Comparison of ENCODE assay signal across 13 cellular contexts in the genomic region with DNA sequence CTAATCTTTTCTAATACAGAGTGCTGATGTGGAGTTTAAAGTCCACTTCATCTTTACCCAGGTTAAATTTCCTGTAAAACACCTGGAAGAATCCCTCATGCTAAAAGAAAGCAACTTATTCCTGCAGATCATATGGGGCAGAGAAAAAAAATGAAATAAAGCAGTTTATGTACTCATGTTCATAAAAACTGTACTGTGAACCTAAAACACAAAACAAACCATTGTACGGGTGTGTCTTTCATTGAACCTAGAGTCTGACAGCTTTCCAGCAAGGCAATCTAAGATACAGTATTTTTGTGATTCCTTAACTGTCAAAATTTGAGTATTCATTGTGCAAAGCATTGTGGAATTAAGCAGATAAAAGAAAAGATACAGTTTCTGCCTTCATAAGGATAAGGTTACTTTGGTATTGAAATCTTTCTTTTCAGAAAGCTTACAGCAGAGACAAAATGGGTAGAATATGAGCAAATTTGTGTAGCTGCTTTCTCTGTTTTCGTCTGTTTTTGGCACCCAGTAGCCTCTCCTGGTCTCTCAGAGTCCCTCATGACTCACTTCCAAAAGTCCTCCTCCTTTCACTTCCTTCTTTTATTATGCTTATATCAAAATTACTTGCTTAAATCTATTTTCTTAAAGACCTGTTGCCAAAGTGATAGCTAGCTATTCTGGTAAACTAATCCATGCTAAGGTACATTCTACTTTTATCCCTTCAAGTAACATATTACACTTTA. TPM values are rescaled to one million over a fixed set of nuclear protein-coding genes. Genes with fewer than 3 reads are reported as not detected.
A peak's percentile ranks its signal among the peaks of the same experiment; 100 is the strongest.
DNase-seq lines count a peak whose midpoint lies in the region; ATAC-seq and TF ChIP-seq lines count a peak whose summit lies in the region.
"Had no signal": no experiment of that assay in that cellular context is flagged by ENCODE, and none has a peak within 500 bp of the region (broad histone marks: within the 10 kb centered on the region; RNA-seq: fewer than 3 reads in every experiment).

No MANE protein-coding gene starts in this region.

- DNase-seq in NOMO-1 treated with dmso at 0.1 percent for 144 hours (lab: John Stamatoyannopoulos, UW; ENCODE audit: unreplicated experiment): peak; percentile 23
- DNase-seq in mesenchymal stem cell: no peak
- DNase-seq in upper lobe of right lung: no peak
- DNase-seq in BE2C: no peak
- no peak for DNase-seq in NCI-H128 (lab: John Stamatoyannopoulos, UW; ENCODE audit: unreplicated experiment)
- DNase-seq: foreskin keratinocyte, NCI-H748 treated with DMSO at 0.1 percent for 48 hours had no signal

- no peak for TF ChIP-seq CTCF in upper lobe of right lung (IDR thresholded peaks at IDR 0.05)
- TF ChIP-seq CTCF in BE2C (IDR thresholded peaks at IDR 0.05; ENCODE audit: low read depth, low read length): no peak

- no peak overlapping the region for H2BK12ac ChIP-seq in mesenchymal stem cell (ENCODE audit: low read length in 2 of 2)

- H4K91ac ChIP-seq in mesenchymal stem cell (ENCODE audit: low read length): no peak overlapping the region

- peak overlapping the region in 1 of 2 experiments; percentile 20 for H3K4me3 ChIP-seq in mesenchymal stem cell (ENCODE audit: insufficient read depth in 1 of 2, low read depth in 1 of 2, low read length in 2 of 2)
- H3K4me3 ChIP-seq in upper lobe of right lung: no peak overlapping the region
- H3K4me3 ChIP-seq in BE2C (ENCODE audit: low read depth, low read length): no peak overlapping the region
- H3K4me3 ChIP-seq: cardiac muscle cell, K562, lung had no signal

- no peak overlapping the region for H2AFZ ChIP-seq in mesenchymal stem cell (ENCODE audit: low read depth, low read length)

- 100% methylated on average over 1 of the region's 2 CpGs for WGBS in mesenchymal stem cell

- H3K27me3 ChIP-seq in mesenchymal stem cell (ENCODE audit: control insufficient read depth in 1 of 2, insufficient read depth in 1 of 2, low read length in 2 of 2) (no peaks in the 10 kb centered on the region), upper lobe of right lung (no peaks in the 10 kb centered on the region), BE2C (no peaks in the 10 kb centered on the region)
- H3K27me3 ChIP-seq: cardiac muscle cell, foreskin keratinocyte had no signal

- no peak overlapping the region for H3K18ac ChIP-seq in mesenchymal stem cell (ENCODE audit: low read depth in 1 of 2, low read length in 2 of 2)

- H3K79me1 ChIP-seq in mesenchymal stem cell (replicated peaks; ENCODE audit: low read length, poor library complexity, severe bottlenecking): peaks cover 5% of the 10 kb centered on the region

- no peak overlapping the region for H2BK5ac ChIP-seq in mesenchymal stem cell (ENCODE audit: low read depth, low read length, poor library complexity, severe bottlenecking)

- H2BK120ac ChIP-seq in mesenchymal stem cell (ENCODE audit: low read depth, low read length): no peak overlapping the region

- no peak overlapping the region for H3K4ac ChIP-seq in mesenchymal stem cell (ENCODE audit: low read depth in 1 of 2, low read length in 2 of 2)

- H3K9ac ChIP-seq in mesenchymal stem cell (ENCODE audit: low read length): peak overlapping the region; percentile 56

- no peak overlapping the region for H3K4me2 ChIP-seq in mesenchymal stem cell (ENCODE audit: low read length, poor library complexity, severe bottlenecking)

- H2AK5ac ChIP-seq in mesenchymal stem cell (ENCODE audit: low read length, severe bottlenecking): no peak overlapping the region

- H3K4me1 ChIP-seq in mesenchymal stem cell (ENCODE audit: control insufficient read depth, insufficient read depth, low read depth, low read length) (peaks cover 5% of the 10 kb centered on the region), upper lobe of right lung (peaks cover 5% of the 10 kb centered on the region), BE2C (no peaks in the 10 kb centered on the region)

- H3K36me3 ChIP-seq in mesenchymal stem cell (ENCODE audit: control insufficient read depth in 1 of 2, insufficient read depth in 2 of 2, low read depth in 1 of 2, low read length in 2 of 2) (no peaks in the 10 kb centered on the region), upper lobe of right lung (no peaks in the 10 kb centered on the region), BE2C (no peaks in the 10 kb centered on the region)
- H3K36me3 ChIP-seq: cardiac muscle cell had no signal

- H3K9me3 ChIP-seq in mesenchymal stem cell (ENCODE audit: control insufficient read depth, low read length): no peaks in the 10 kb centered on the region
- no peaks in the 10 kb centered on the region for H3K9me3 ChIP-seq in upper lobe of right lung
- no peaks in the 10 kb centered on the region for H3K9me3 ChIP-seq in BE2C

- no peak overlapping the region for H3K27ac ChIP-seq in mesenchymal stem cell (ENCODE audit: low read length, poor library complexity, severe bottlenecking)
- no peak overlapping the region for H3K27ac ChIP-seq in upper lobe of right lung
- H3K27ac ChIP-seq: cardiac muscle cell, foreskin keratinocyte had no signal

- no peak overlapping the region for H2BK15ac ChIP-seq in mesenchymal stem cell (ENCODE audit: low read depth, poor library complexity, severe bottlenecking)

- intact Hi-C loops in upper lobe of right lung (cut with DNase I): no loop called here

- no peak overlapping the region for H4K8ac ChIP-seq in mesenchymal stem cell (ENCODE audit: low read length)

- no peak overlapping the region for H3K14ac ChIP-seq in mesenchymal stem cell (ENCODE audit: low read length in 2 of 2)

- H3K23ac ChIP-seq in mesenchymal stem cell (ENCODE audit: low read length in 2 of 2): no peak overlapping the region

- peak; percentile 67 for ATAC-seq in GM18498 (IDR thresholded peaks at IDR 0.05; ENCODE audit: unreplicated experiment)
- ATAC-seq in HG02642 (IDR thresholded peaks at IDR 0.05; ENCODE audit: poor library complexity, unreplicated experiment): peak; percentile 56
- ATAC-seq in HG03108 (IDR thresholded peaks at IDR 0.05; ENCODE audit: unreplicated experiment): no peak
- ATAC-seq in upper lobe of right lung: no peak
- ATAC-seq: foreskin keratinocyte, K562 had no signal

RNA-seq across cellular contexts. Expression of gene GLS, which starts 26.8 kb away (rescaled TPM):
- polyA plus RNA-seq in mesenchymal stem cell (2013, experiment 1 of 2): 33.6 TPM
- 34.7 TPM for polyA plus RNA-seq in mesenchymal stem cell (2013, experiment 2 of 2)
- 209 TPM for total RNA-seq in upper lobe of right lung
- polyA plus RNA-seq in BE2C (2012; ENCODE audit: insufficient read depth, insufficient read length, low read depth): 56.2 TPM

Comparison
In these comparisons a context has a peak if more than half of its experiments do, and no peak if none do; other contexts are left out.
1. ATAC-seq: peak in GM18498 (single experiment) and HG02642 (single experiment); none in HG03108 (single experiment) and upper lobe of right lung (single experiment).